Comparison of ENCODE assay signal across 11 cellular contexts in genomic region chr2:80303006-80303741, GRCh38. TPM values are rescaled to one million over a fixed set of nuclear protein-coding genes. Genes with fewer than 3 reads are reported as not detected.
DNase-seq lines count a peak whose midpoint lies in the region; ATAC-seq, FAIRE-seq and TF ChIP-seq lines count a peak whose summit lies in the region.
"Had no signal": no experiment of that assay in that cellular context is flagged by ENCODE, and none has a peak within 500 bp of the region (broad histone marks: within the 10 kb centered on the region; RNA-seq: fewer than 3 reads in every experiment).

No MANE protein-coding gene starts in this region.

- no peaks in the 10 kb centered on the region; the same call in 1 of the 2 replicates for H3K79me1 ChIP-seq in H1 (ENCODE audit: low read depth, low read length)

- H3K4me1 ChIP-seq in HUES48 (ENCODE audit: control insufficient read depth, insufficient read depth, low read length) (peaks cover 60% of the 10 kb centered on the region), H1 (replicated peaks in 1 of 4; ENCODE audit: control insufficient read depth in 3 of 4, insufficient read depth in 4 of 4, low read length in 3 of 4) (peaks cover 16 to 39% (median 27%) of the 10 kb centered on the region in 4 experiments), skeletal muscle tissue (ENCODE audit: control insufficient read depth in 3 of 3, insufficient read depth in 3 of 3, low read length in 3 of 3) (peaks cover 9 to 18% (median 16%) of the 10 kb centered on the region in 3 donors)
- H3K4me1 ChIP-seq: right lobe of liver had no signal

- H4K20me1 ChIP-seq in H1 (replicated peaks in 1 of 2; ENCODE audit: control insufficient read depth in 1 of 2, insufficient read depth in 2 of 2, low read length in 2 of 2) = peaks cover 0 to 2% of the 10 kb centered on the region in 2 experiments

- 1% methylated on average over 56 of the region's 58 CpGs; no CpG with 5 or more reads in 1 of the 2 experiments for WGBS in H1 (ENCODE audit: extremely low coverage in 1 of 2, insufficient coverage in 1 of 2, insufficient read length in 1 of 2, insufficient replicate concordance in 2 of 2, low coverage in 1 of 2, low lambda C conversion rate in 2 of 2, missing lambda C conversion rate in 1 of 2), 2 experiments

- H3K9me3 ChIP-seq in HUES48 (ENCODE audit: control insufficient read depth, insufficient read depth, low read length) (no peaks in the 10 kb centered on the region), H1 (ENCODE audit: insufficient read depth in 2 of 2, low read depth in 1 of 2, low read length in 1 of 2) (no peaks in the 10 kb centered on the region), skeletal muscle tissue (ENCODE audit: control insufficient read depth in 3 of 3, low read length in 3 of 3) (no peaks in the 10 kb centered on the region)
- H3K9me3 ChIP-seq: right lobe of liver had no signal

- peak overlapping the region; percentile 79 for H2AFZ ChIP-seq in H1 (ENCODE audit: low read length)

- H3K27ac Mint-ChIP-seq in activated CD4-positive, alpha-beta memory T cell treated with anti-CD3 and anti-CD28 coated beads, Interleukin-2, amount 10 ng/mL, durations not matched to agents 7 days and 5 days = no peak overlapping the region

- H3K27me3 ChIP-seq in HUES48 (ENCODE audit: control insufficient read depth, insufficient read depth, low read length) = peaks cover 84% of the 10 kb centered on the region
- peaks cover 29 to 56% (median 49%) of the 10 kb centered on the region in 4 experiments for H3K27me3 ChIP-seq in H1 (replicated peaks in 1 of 4; ENCODE audit: control insufficient read depth in 3 of 4, extremely low read depth in 1 of 4, insufficient read depth in 3 of 4, low read length in 3 of 4)
- H3K27me3 ChIP-seq in skeletal muscle tissue (ENCODE audit: control insufficient read depth in 3 of 3, insufficient read depth in 3 of 3, low read length in 3 of 3) = peaks cover 45 to 60% (median 52%) of the 10 kb centered on the region in 3 donors

- peaks cover 30% of the 10 kb centered on the region for H3K27me3 Mint-ChIP-seq in activated CD4-positive, alpha-beta memory T cell treated with anti-CD3 and anti-CD28 coated beads, Interleukin-2, amount 10 ng/mL, durations not matched to agents 7 days and 5 days

- no peaks in the 10 kb centered on the region for H3K79me2 ChIP-seq in H1 (ENCODE audit: control insufficient read depth in 1 of 2, insufficient read depth in 2 of 2, low read length in 2 of 2)

- H3K4me3 Mint-ChIP-seq in activated CD4-positive, alpha-beta memory T cell treated with anti-CD3 and anti-CD28 coated beads, Interleukin-2, amount 10 ng/mL, durations not matched to agents 7 days and 5 days = no peak overlapping the region

- peak overlapping the region; percentile 51 for H2BK12ac ChIP-seq in H1 (ENCODE audit: low read depth, low read length)

- no peak for ATAC-seq in GM19328 (IDR thresholded peaks at IDR 0.05; ENCODE audit: unreplicated experiment)

- peak overlapping the region; percentile 1; the same call in 1 of the 2 replicates for H2BK5ac ChIP-seq in H1 (ENCODE audit: low read depth, low read length)

- CTCF ChIA-PET in H1 (lab: Charles Lee; ENCODE audit: partially characterized antibody) = interaction anchor here (0.6 to 1.9 kb wide), 9 partner anchors 9 to 1293 kb away, joined by 3 to 6 read pairs (median 4); no protein-coding TSS in a partner anchor
- CTCF ChIA-PET in activated CD4-positive, alpha-beta memory T cell treated with anti-CD3 and anti-CD28 coated beads, Interleukin-2, amount 10 ng/mL, durations not matched to agents 7 days and 5 days (lab: Charles Lee) = no interaction called here

- POLR2A ChIA-PET in H1 (lab: Charles Lee; ENCODE audit: partially characterized antibody) = interaction anchor here (0.8 to 1.5 kb wide), 3 partner anchors 21 to 136 kb away, joined by 4 read pairs; no protein-coding TSS in a partner anchor
- POLR2A ChIA-PET in activated CD4-positive, alpha-beta memory T cell treated with anti-CD3 and anti-CD28 coated beads, Interleukin-2, amount 10 ng/mL, durations not matched to agents 7 days and 5 days (lab: Charles Lee) = no interaction called here

- peak overlapping the region; percentile 94 for H4K91ac ChIP-seq in H1 (replicated peaks; ENCODE audit: insufficient read length, low read length)

- peak overlapping the region; percentile 63; the same call in 1 of the 2 replicates for H4K8ac ChIP-seq in H1 (ENCODE audit: extremely low read depth, insufficient read depth, low read length)

- TF ChIP-seq POLR2A in H1 (IDR thresholded peaks at IDR 0.05; ENCODE audit: control extremely low read depth in 1 of 2, low read depth in 2 of 2, low read length in 2 of 2) = no peak

- no peak overlapping the region for H3K9ac ChIP-seq in HUES48 (ENCODE audit: low read depth, low read length)
- H3K9ac ChIP-seq in H1 (replicated peaks in 1 of 4; ENCODE audit: extremely low read depth in 1 of 4, low read depth in 3 of 4, low read length in 3 of 4) = peak overlapping the region in 2 of 4 experiments; percentile 23 to 25; a peak in 4 of 7 replicates
- no peak overlapping the region for H3K9ac ChIP-seq in skeletal muscle tissue (ENCODE audit: low read depth in 1 of 3, low read length in 3 of 3)

- no peak overlapping the region for H3K4ac ChIP-seq in H1 (replicated peaks; ENCODE audit: insufficient read length, low read depth, low read length)

- no peaks in the 10 kb centered on the region for H3K36me3 Mint-ChIP-seq in activated CD4-positive, alpha-beta memory T cell treated with anti-CD3 and anti-CD28 coated beads, Interleukin-2, amount 10 ng/mL, durations not matched to agents 7 days and 5 days (ENCODE audit: low read depth)

- H3K36me3 ChIP-seq in HUES48 (ENCODE audit: control insufficient read depth, insufficient read depth, low read length) (no peaks in the 10 kb centered on the region), H1 (ENCODE audit: control insufficient read depth in 2 of 4, insufficient read depth in 4 of 4, low read length in 3 of 4) (no peaks in the 10 kb centered on the region), skeletal muscle tissue (ENCODE audit: control insufficient read depth in 3 of 3, insufficient read depth in 3 of 3, low read length in 3 of 3) (no peaks in the 10 kb centered on the region)
- H3K36me3 ChIP-seq: right lobe of liver had no signal

- H3K9me3 Mint-ChIP-seq in activated CD4-positive, alpha-beta memory T cell treated with anti-CD3 and anti-CD28 coated beads, Interleukin-2, amount 10 ng/mL, durations not matched to agents 7 days and 5 days = peaks cover 3% of the 10 kb centered on the region

- no peak overlapping the region for H3K56ac ChIP-seq in H1 (replicated peaks; ENCODE audit: insufficient read length, low read depth, low read length)

- peak overlapping the region; percentile 36; the same call in 1 of the 2 replicates for H2BK15ac ChIP-seq in H1 (ENCODE audit: low read length)

- H3K4me2 ChIP-seq in H1 (ENCODE audit: insufficient read depth in 1 of 2, low read depth in 2 of 2, low read length in 2 of 2) = peak overlapping the region; percentile 81 to 88

- H2BK20ac ChIP-seq in H1 (ENCODE audit: low read length) = peak overlapping the region; percentile 96

- no peak overlapping the region for H2AK5ac ChIP-seq in H1 (ENCODE audit: low read depth, low read length)

- no peak for FAIRE-seq in H1 (lab: Jason Lieb, UNC)

- H3K4me3 ChIP-seq in HUES48 (ENCODE audit: low read depth, low read length) (peak overlapping the region; percentile 61), H1 (ENCODE audit: extremely low read depth in 1 of 4, insufficient read depth in 2 of 4, low read depth in 3 of 4, low read length in 4 of 4) (peak overlapping the region; percentile 33 to 63 (median 56)), skeletal muscle tissue (ENCODE audit: low read length in 3 of 3) (peak overlapping the region; percentile 11 to 57 (median 52))

- H4K5ac ChIP-seq in H1 (ENCODE audit: insufficient read length, low read depth, low read length) = no peak overlapping the region

- TF ChIP-seq RAD21 in H1 (IDR thresholded peaks at IDR 0.05 in 1 of 2, conservative IDR thresholded peaks at IDR 0.05 in 1 of 2; ENCODE audit: low read depth in 2 of 2, low read length in 2 of 2) = no peak

- H3K27ac ChIP-seq in HUES48 (ENCODE audit: low read depth, low read length) = no peak overlapping the region
- H3K27ac ChIP-seq in H1 (ENCODE audit: low read depth, low read length) = no peak overlapping the region
- H3K27ac ChIP-seq in skeletal muscle tissue (ENCODE audit: low read depth, low read length) = no peak overlapping the region
- H3K27ac ChIP-seq: right lobe of liver had no signal

- H3K23ac ChIP-seq in H1 (ENCODE audit: insufficient read length) = no peak overlapping the region

- H3K4me1 Mint-ChIP-seq in activated CD4-positive, alpha-beta memory T cell treated with anti-CD3 and anti-CD28 coated beads, Interleukin-2, amount 10 ng/mL, durations not matched to agents 7 days and 5 days = no peaks in the 10 kb centered on the region

- DNase-seq in H1 (ENCODE audit: low read depth in 1 of 2, low spot score in 2 of 2) = peak in 1 of 2 experiments; percentile 68
- DNase-seq in left kidney (ENCODE audit: low read depth, low spot score) = peak; percentile 76
- no peak for DNase-seq in GM10266 (ENCODE audit: extremely low spot score)
- DNase-seq in activated CD4-positive, alpha-beta memory T cell treated with anti-CD3 and anti-CD28 coated beads, Interleukin-2, amount 10 ng/mL, durations not matched to agents 7 days and 5 days = no peak
- no peak for DNase-seq in LoVo (ENCODE audit: low spot score)
- DNase-seq: NCI-H187 treated with DMSO at 0.1 percent for 48 hours had no signal

- peak overlapping the region; percentile 76 for H3K18ac ChIP-seq in H1 (ENCODE audit: extremely low read depth, low read length)

- H2BK120ac ChIP-seq in H1 (replicated peaks; ENCODE audit: low read depth, low read length) = peak overlapping the region; percentile 47

- peaks cover 23% of the 10 kb centered on the region for H3K23me2 ChIP-seq in H1 (ENCODE audit: low read depth, low read length)

- TF ChIP-seq CTCF in H1 (IDR thresholded peaks at IDR 0.05; ENCODE audit: control extremely low read depth in 1 of 3, insufficient read depth in 1 of 3, low read depth in 1 of 3, low read length in 3 of 3) (no peak), GM10266 (IDR thresholded peaks at IDR 0.05; ENCODE audit: control insufficient read depth, insufficient read depth, low read depth, missing control alignments) (no peak)

- no peak overlapping the region for H3K14ac ChIP-seq in H1 (ENCODE audit: insufficient read length)

- TF ChIP-seq EP300 in H1 (IDR thresholded peaks at IDR 0.05; ENCODE audit: borderline replicate concordance in 1 of 2, low read depth in 2 of 2, low read length in 2 of 2) = no peak

RNA-seq across cellular contexts. Expression of gene LRRTM1, which starts 1.4 kb away (rescaled TPM):
- 1.1 and 1.4 TPM in 2 replicates for total RNA-seq in H1 (2021; fragmentation: NEBNext Ultra II Directional; extraction: Animal tissue kit (Norgen Biotek cat#: 25700))
- 2.3 and 4.6 TPM in 2 replicates for polyA plus RNA-seq in H1 (2011; rRNA removed)
- 2.9 TPM for polyA plus RNA-seq in H1 (2011; cell fraction: cytosol; rRNA removed)
- 3.0 TPM for polyA plus RNA-seq in H1 (2011; cell fraction: nucleus; rRNA removed)
- polyA plus RNA-seq in H1 (2012, experiment 1 of 2) = 1.0 to 1.5 TPM (median 1.1 TPM) in 4 replicates
- 1.5 TPM for polyA plus RNA-seq in H1 (2012, experiment 2 of 2)
- polyA plus RNA-seq in H1 (2013, experiment 1 of 2) = 1.3 TPM
- polyA plus RNA-seq in H1 (2013, experiment 2 of 2) = 1.5 TPM
- polyA minus RNA-seq in H1 (2011; rRNA and poly(A)+ RNA removed) = 2.1 and 2.4 TPM in 2 replicates
- 1.9 TPM for polyA minus RNA-seq in H1 (2011; cell fraction: cytosol; rRNA and poly(A)+ RNA removed)
- polyA minus RNA-seq in H1 (2011; cell fraction: nucleus; rRNA and poly(A)+ RNA removed) = 1.6 TPM
- total RNA-seq in skeletal muscle tissue = under 0.01 TPM
- total RNA-seq in activated CD4-positive, alpha-beta memory T cell treated with anti-CD3 and anti-CD28 coated beads, Interleukin-2, amount 10 ng/mL, durations not matched to agents 7 days and 5 days = not detected
- total RNA-seq: RPMI7951 had no signal
